Comparison of ENCODE assay signal across 20 cellular contexts in genomic region chr3:101154386-101154785, GRCh38.
"Had no signal": no experiment of that assay in that cellular context is flagged by ENCODE, and none has a peak within 500 bp of the region (broad histone marks: within the 10 kb centered on the region; RNA-seq: fewer than 3 reads in every experiment).

No MANE protein-coding gene starts in this region.

- H3K9me3 ChIP-seq: MG63 had no signal

- H3K36me3 ChIP-seq: MG63 had no signal

- H3K4me3 ChIP-seq: MG63 had no signal

- H3K27me3 ChIP-seq: MG63 had no signal

- ATAC-seq: Panc1, PC-3, SK-N-SH treated with all-trans-retinoic acid at 6 μM for 48 hours had no signal

- DNase-seq: Karpas-422, KG1, MG63, NCI-H1092, NCI-H1105 treated with DMSO at 0.1 percent for 48 hours, NCI-H1417 treated with DMSO at 0.1 percent for 48 hours, NCI-H146, NCI-H1694 treated with DMSO at 0.1 percent for 48 hours, NCI-H1930, NCI-H2081, NCI-H2107, NCI-H2227 treated with DMSO at 0.1 percent for 48 hours, NCI-H446 treated with DMSO at 0.1 percent for 48 hours, NCI-H510A treated with DMSO at 0.1 percent for 48 hours, NCI-H526, PC-3, SHP77 had no signal

- H3K27ac ChIP-seq: RWPE1 had no signal
